Comparison of ENCODE assay signal across 22 cellular contexts in the genomic region with DNA sequence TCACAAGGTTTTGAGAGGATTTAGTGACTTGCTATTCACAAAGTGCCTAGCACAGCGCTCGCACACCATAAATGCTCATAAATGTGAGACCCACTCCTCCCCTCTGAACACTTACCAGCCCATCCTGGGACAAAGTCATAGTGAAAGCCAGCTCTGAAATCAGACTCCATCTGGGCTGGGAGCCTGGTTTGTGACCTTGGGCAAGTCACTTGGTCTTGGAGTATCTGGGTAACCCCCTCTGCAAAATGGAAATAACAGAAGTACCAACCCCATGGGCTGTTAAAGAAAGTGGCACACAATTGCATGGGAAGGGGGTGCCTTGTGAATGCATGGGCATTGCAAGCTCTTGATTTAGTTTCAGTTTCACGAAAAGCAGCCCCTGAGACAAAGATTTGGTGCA.
"Had no signal": no experiment of that assay in that cellular context is flagged by ENCODE, and none has a peak within 500 bp of the region (broad histone marks: within the 10 kb centered on the region; RNA-seq: fewer than 3 reads in every experiment).

No MANE protein-coding gene starts in this region.

- H3K36me3 ChIP-seq: esophagus muscularis mucosa, gastrocnemius medialis, heart right ventricle, left ventricle myocardium inferior, lower lobe of right lung, ovary, right atrium auricular region, sigmoid colon had no signal

- DNase-seq: cortex of kidney; dorsolateral prefrontal cortex; effector CD8-positive, alpha-beta T cell; gastrocnemius medialis; heart right ventricle; immature natural killer cell; kidney; left cardiac atrium; left ventricle myocardium inferior; lower lobe of right lung; midbrain; sigmoid colon; stimulated activated CD4-positive, alpha-beta T cell treated with anti-CD3 and anti-CD28 coated beads, Interleukin-2, amount 100 ng/mL, for 24 hours; stimulated activated CD4-positive, alpha-beta T cell treated with anti-CD3 and anti-CD28 coated beads, Interleukin-4, amount 100 ng/mL, for 4 hours; stimulated activated naive CD4-positive, alpha-beta T cell; trophoblast cell had no signal

- H3K9me3 Mint-ChIP-seq: immature natural killer cell; memory B cell; natural killer cell treated with Interleukin-12 subunit alpha and Interleukin-12 subunit beta and Interleukin-15 and Interleukin-18, amount 100 ng/mL, for 72 hours had no signal

- H3K27me3 ChIP-seq: dorsolateral prefrontal cortex, esophagus muscularis mucosa, gastrocnemius medialis, ovary, right atrium auricular region, sigmoid colon had no signal

- H3K27ac ChIP-seq: dorsolateral prefrontal cortex, heart right ventricle, left ventricle myocardium inferior, lower lobe of right lung, ovary, right atrium auricular region had no signal

- H3K27ac Mint-ChIP-seq: immature natural killer cell; memory B cell; natural killer cell treated with Interleukin-12 subunit alpha and Interleukin-12 subunit beta and Interleukin-15 and Interleukin-18, amount 100 ng/mL, for 72 hours had no signal

- H3K36me3 Mint-ChIP-seq: immature natural killer cell; memory B cell; natural killer cell treated with Interleukin-12 subunit alpha and Interleukin-12 subunit beta and Interleukin-15 and Interleukin-18, amount 100 ng/mL, for 72 hours had no signal

- H3K4me3 ChIP-seq: dorsolateral prefrontal cortex, esophagus muscularis mucosa, gastrocnemius medialis, heart right ventricle, left ventricle myocardium inferior, lower lobe of right lung, ovary, right atrium auricular region, sigmoid colon, skin epidermis had no signal

- ATAC-seq: gastrocnemius medialis; heart right ventricle; left cardiac atrium; lower lobe of right lung; natural killer cell treated with Interleukin-12 subunit alpha and Interleukin-12 subunit beta and Interleukin-15 and Interleukin-18, amount 100 ng/mL, for 72 hours had no signal

- H3K9me3 ChIP-seq: esophagus muscularis mucosa, gastrocnemius medialis, heart right ventricle, left ventricle myocardium inferior, lower lobe of right lung, ovary, right atrium auricular region, sigmoid colon had no signal

- H3K4me3 Mint-ChIP-seq: immature natural killer cell; memory B cell; natural killer cell treated with Interleukin-12 subunit alpha and Interleukin-12 subunit beta and Interleukin-15 and Interleukin-18, amount 100 ng/mL, for 72 hours had no signal

- H3K4me1 Mint-ChIP-seq: memory B cell had no signal
